ENCODE assay signal across 32 cellular contexts in genomic region chr19:45574526-45574925, GRCh38. TPM values are rescaled to one million over a fixed set of nuclear protein-coding genes. Genes with fewer than 3 reads are reported as not detected.
A peak's percentile ranks its signal among the peaks of the same experiment; 100 is the strongest.
DNase-seq lines count a peak whose midpoint lies in the region; ATAC-seq and TF ChIP-seq lines count a peak whose summit lies in the region.
"Had no signal": no experiment of that assay in that cellular context is flagged by ENCODE, and none has a peak within 500 bp of the region (broad histone marks: within the 10 kb centered on the region; RNA-seq: fewer than 3 reads in every experiment).

No MANE protein-coding gene starts in this region.

- no peak overlapping the region for H3K56ac ChIP-seq in IMR-90 (ENCODE audit: extremely low read depth, insufficient read depth, low read length)

- H3K14ac ChIP-seq in IMR-90 (replicated peaks; ENCODE audit: low read depth, low read length): no peak overlapping the region

- no TSS peak for BruUV-seq in IMR-90 (replicated peaks; lab: Mats Ljungman, UMichigan)

- H3K23ac ChIP-seq in IMR-90 (ENCODE audit: low read depth, low read length): no peak overlapping the region

- no peak overlapping the region for H4K91ac ChIP-seq in IMR-90 (ENCODE audit: insufficient read depth, low read depth, low read length)

- H4K20me1 ChIP-seq in IMR-90 (ENCODE audit: insufficient read depth, low read length): peaks cover 11% of the 10 kb centered on the region

- H2AK9ac ChIP-seq in IMR-90 (replicated peaks; ENCODE audit: low read depth, low read length, poor library complexity): no peak overlapping the region

- H4K5ac ChIP-seq in IMR-90 (ENCODE audit: low read depth, low read length): no peak overlapping the region

- no peak overlapping the region for H4K8ac ChIP-seq in IMR-90 (ENCODE audit: low read depth in 2 of 2, low read length in 2 of 2)

- dilution Hi-C loops in IMR-90 (cut with HindIII; ENCODE audit: low sequenced_read_pairs, unreplicated experiment): no loop called here

- H2AFZ ChIP-seq in IMR-90 (replicated peaks; ENCODE audit: low read length, poor library complexity) (peak overlapping the region; percentile 8), parathyroid adenoma (no peak overlapping the region)

- whole genome bisulfite sequencing in IMR-90 (ENCODE audit: extremely low coverage in 2 of 2, insufficient read length in 1 of 2), 2 experiments: 80% methylated on average over 2 of the region's 4 CpGs; no CpG with 5 or more reads in 1 of the 2 experiments
- WGBS in heart left ventricle, 4 donors: 45 to 55% (median 51%) methylated on average over 4 of the region's 4 CpGs

- TF ChIP-seq POLR2A in IMR-90 (IDR thresholded peaks at IDR 0.05; ENCODE audit: low read depth, low read length): no peak
- no peak for TF ChIP-seq POLR2A in heart left ventricle (IDR thresholded peaks at IDR 0.05)

- H3K9me3 ChIP-seq in IMR-90 (ENCODE audit: control insufficient read depth, insufficient read depth, low read length): no peaks in the 10 kb centered on the region
- H3K9me3 ChIP-seq in heart left ventricle: peaks cover 0 to 6% (median 0%) of the 10 kb centered on the region in 12 donors
- H3K9me3 ChIP-seq in parathyroid adenoma (ENCODE audit: control insufficient read depth, low read length): no peaks in the 10 kb centered on the region
- H3K9me3 ChIP-seq: BLaER1, mucosa of descending colon, prostate gland, testis, vagina had no signal

- H3K36me3 ChIP-seq in IMR-90 (ENCODE audit: control insufficient read depth, insufficient read depth, low read length) (no peaks in the 10 kb centered on the region), heart left ventricle (no peaks in the 10 kb centered on the region), parathyroid adenoma (ENCODE audit: control insufficient read depth, insufficient read depth, low read length) (no peaks in the 10 kb centered on the region)
- H3K36me3 ChIP-seq: prostate gland, vagina had no signal

- H2AK5ac ChIP-seq in IMR-90 (ENCODE audit: low read depth, low read length): peak overlapping the region; percentile 80

- H3K9me1 ChIP-seq in IMR-90 (ENCODE audit: insufficient read depth, low read length): peaks cover 13% of the 10 kb centered on the region

- H3K4ac ChIP-seq in IMR-90 (ENCODE audit: low read depth, low read length): peak overlapping the region; percentile 37; the same call in 1 of the 2 replicates

- H2BK15ac ChIP-seq in IMR-90 (ENCODE audit: low read depth, low read length): no peak overlapping the region

- TF ChIP-seq RAD21 in IMR-90 (IDR thresholded peaks at IDR 0.05; ENCODE audit: low read length): no peak

- H3K27ac ChIP-seq in IMR-90 (ENCODE audit: insufficient read depth, low read length): no peak overlapping the region
- H3K27ac ChIP-seq in heart left ventricle: peak overlapping the region in 11 of 12 donors; percentile 40 to 85 (median 67)
- H3K27ac ChIP-seq in parathyroid adenoma: peak overlapping the region; percentile 97
- H3K27ac ChIP-seq: BLaER1, prostate gland, testis, vagina had no signal

- H3K9ac ChIP-seq in IMR-90 (ENCODE audit: low read depth, low read length) (no peak overlapping the region), parathyroid adenoma (no peak overlapping the region)
- H3K9ac ChIP-seq: BLaER1 had no signal

- DNase-seq in IMR-90: no peak
- DNase-seq in amniotic epithelial cell (ENCODE audit: low read depth): peak; percentile 29
- peak in 1 of 5 donors; percentile 71 for DNase-seq in heart left ventricle
- no peak for DNase-seq in NOMO-1 treated with dmso at 0.1 percent for 144 hours (lab: John Stamatoyannopoulos, UW; ENCODE audit: unreplicated experiment)
- no peak for DNase-seq in stimulated activated CD8-positive, alpha-beta memory T cell treated with anti-CD3 and anti-CD28 coated beads, Interleukin-4, amount 100 ng/mL, for 48 hours
- no peak for DNase-seq in GOT3 (lab: John Stamatoyannopoulos, UW)
- no peak for DNase-seq in OCI-M1 (lab: John Stamatoyannopoulos, UW)
- DNase-seq: activated CD4-positive, alpha-beta T cell treated with anti-CD3 and anti-CD28 coated beads, Interleukin-2, amount 50 U/mL, for 4 hours; activated CD4-positive, CD25-positive, alpha-beta regulatory T cell; activated CD8-positive, alpha-beta memory T cell treated with anti-CD3 and anti-CD28 coated beads, Interleukin-2, amount 50 U/mL, for 4 hours; aorta; cerebellar nuclear complex; DND-41; foreskin keratinocyte; H9; hippocampal formation; mucosa of descending colon; NCI-H2029 treated with DMSO at 0.1 percent for 48 hours; NCI-H226; SHP77 treated with DMSO at 0.1 percent for 48 hours; stimulated activated naive B cell treated with anti-CD40 and anti-IgM and Interleukin-4, amounts not matched to agents 10 μg/mL and 1 μg/mL and 100 μg/mL, for 72 hours; SW 1271; T1000; testis had no signal

- H2BK20ac ChIP-seq in IMR-90 (ENCODE audit: low read depth, low read length): no peak overlapping the region

- peaks cover 31% of the 10 kb centered on the region for H3K79me2 ChIP-seq in parathyroid adenoma

- H3K27me3 ChIP-seq in IMR-90 (ENCODE audit: control insufficient read depth, insufficient read depth, low read length): no peaks in the 10 kb centered on the region
- H3K27me3 ChIP-seq in heart left ventricle: no peaks in the 10 kb centered on the region
- H3K27me3 ChIP-seq in parathyroid adenoma (ENCODE audit: control insufficient read depth, insufficient read depth, low read length): no peaks in the 10 kb centered on the region
- H3K27me3 ChIP-seq: BLaER1, foreskin keratinocyte, testis, vagina had no signal

- intact Hi-C loops in IMR-90 (cut with micrococcal nuclease) (no loop called here), heart left ventricle (cut with DNase I) (loop anchor here in 3 of 10 donors (5.0 to 10.0 kb wide), 2 partner anchors 47 to 50 kb away; no protein-coding TSS in a partner anchor)

- no peak overlapping the region for H3K4me2 ChIP-seq in IMR-90 (ENCODE audit: low read depth, low read length)
- no peak overlapping the region for H3K4me2 ChIP-seq in parathyroid adenoma (ENCODE audit: low read length)
- H3K4me2 ChIP-seq: BLaER1, smooth muscle cell had no signal

- TF ChIP-seq CTCF in IMR-90 (conservative IDR thresholded peaks at IDR 0.05; ENCODE audit: low read depth, low read length): no peak
- no peak for TF ChIP-seq CTCF in heart left ventricle (IDR thresholded peaks at IDR 0.05)
- TF ChIP-seq CTCF in parathyroid adenoma (IDR thresholded peaks at IDR 0.05): no peak

- in situ Hi-C loops in IMR-90 (cut with MboI; ENCODE audit: low sequenced_read_pairs): no loop called here

- H3K79me1 ChIP-seq in IMR-90 (ENCODE audit: low read depth in 1 of 2, low read length in 2 of 2): peaks cover 31 to 70% of the 10 kb centered on the region in 2 experiments

- H3K4me3 ChIP-seq in IMR-90 (ENCODE audit: insufficient read depth, low read depth, low read length) (no peak overlapping the region), heart left ventricle (no peak overlapping the region), parathyroid adenoma (ENCODE audit: low read depth, low read length) (no peak overlapping the region)
- H3K4me3 ChIP-seq: BLaER1, mucosa of descending colon, prostate gland, smooth muscle cell, testis, vagina had no signal

- CTCF ChIA-PET in IMR-90 (lab: Yijun Ruan, JAX): no interaction called here

- 0 out of 2 replicates have a peak overlapping the region, but pooled peaks have one; percentile 6 for H2BK120ac ChIP-seq in IMR-90 (ENCODE audit: low read depth, low read length)

- H3K18ac ChIP-seq in IMR-90 (ENCODE audit: low read depth, low read length): no peak overlapping the region

- no peak overlapping the region for H2BK5ac ChIP-seq in IMR-90 (ENCODE audit: low read depth, low read length, poor library complexity, severe bottlenecking)

- ATAC-seq in IMR-90 (ENCODE audit: low read depth) (no peak), heart left ventricle (peak; percentile 38 to 61 (median 51))
- ATAC-seq: activated naive CD4-positive, alpha-beta T cell treated with anti-CD3 and anti-CD28 coated beads, Interleukin-2, amount 50 U/mL, for 72 hours; foreskin keratinocyte; mucosa of descending colon; stimulated activated naive B cell treated with anti-CD40 and anti-IgM and Interleukin-4, amounts not matched to agents 10 μg/mL and 1 μg/mL and 100 μg/mL, for 72 hours had no signal

- POLR2A ChIA-PET in IMR-90 (lab: Charles Lee; ENCODE audit: unreplicated experiment): no interaction called here

- H3K4me1 ChIP-seq in IMR-90 (ENCODE audit: control insufficient read depth, insufficient read depth, low read length): peaks cover 17% of the 10 kb centered on the region
- peaks cover 0 to 62% (median 26%) of the 10 kb centered on the region in 12 donors for H3K4me1 ChIP-seq in heart left ventricle
- peaks cover 34% of the 10 kb centered on the region for H3K4me1 ChIP-seq in parathyroid adenoma
- H3K4me1 ChIP-seq: prostate gland had no signal

TF ChIP-seq in IMR-90, 13 proteins besides CTCF, POLR2A, EP300 and RAD21:
- TF ChIP-seq CHD1 (IDR thresholded peaks at IDR 0.05; ENCODE audit: low read depth, low read length): no peak
TF ChIP-seq in IMR-90: peak in this region for 0.

RNA-seq across cellular contexts. Expression of gene OPA3, which starts 10.1 kb away (rescaled TPM):
- total RNA-seq in IMR-90 (2012; rRNA removed) (3.9 and 5.2 TPM in 2 replicates), heart left ventricle (10 to 100 TPM; 21.3 to 30.4 (median 22.5) TPM)
- polyA plus RNA-seq in IMR-90 (2012; rRNA removed) (9.6 and 10.9 TPM in 2 replicates), heart left ventricle (10 to 100 TPM; 13.1 to 22.3 TPM)
- 7.8 and 9.8 TPM in 2 replicates for polyA plus RNA-seq in IMR-90 (2012; cell fraction: cytosol; rRNA removed)
- polyA plus RNA-seq in IMR-90 (2012; cell fraction: nucleus; rRNA removed; ENCODE audit: low replicate concordance): 7.1 and 10.8 TPM in 2 replicates

RNA-seq across cellular contexts. Expression of gene GPR4, which starts 27.5 kb away (rescaled TPM):
- total RNA-seq in IMR-90 (2012; rRNA removed) (not detected in 2 replicates), heart left ventricle (10 to 100 TPM in 3 of 9 donors, 1 to 10 TPM in 6; 2.7 to 36.0 (median 4.3) TPM)
- polyA plus RNA-seq in IMR-90 (2012; rRNA removed) (0.02 and 0.04 TPM in 2 replicates), heart left ventricle (1 to 10 TPM; 5.1 to 6.9 TPM)
- 0.02 and 0.07 TPM in 2 replicates for polyA plus RNA-seq in IMR-90 (2012; cell fraction: cytosol; rRNA removed)
- 0.16 and 0.17 TPM in 2 replicates for polyA plus RNA-seq in IMR-90 (2012; cell fraction: nucleus; rRNA removed; ENCODE audit: low replicate concordance)
- total RNA-seq: activated T-helper 2 cell treated with anti-CD3 and anti-CD28 coated beads, Interferon-gamma antibody, Interleukin-2, Interleukin-4, amounts not matched to agents 10 μg/mL and 5 μg/mL and 100 μg/mL, durations not matched to agents 14 hours and 24 hours and 36 hours; foreskin keratinocyte; neural crest cell; smooth muscle cell had no signal
- polyA plus RNA-seq: smooth muscle cell had no signal
